Comparison of ENCODE assay signal across 19 cellular contexts in the genomic region with DNA sequence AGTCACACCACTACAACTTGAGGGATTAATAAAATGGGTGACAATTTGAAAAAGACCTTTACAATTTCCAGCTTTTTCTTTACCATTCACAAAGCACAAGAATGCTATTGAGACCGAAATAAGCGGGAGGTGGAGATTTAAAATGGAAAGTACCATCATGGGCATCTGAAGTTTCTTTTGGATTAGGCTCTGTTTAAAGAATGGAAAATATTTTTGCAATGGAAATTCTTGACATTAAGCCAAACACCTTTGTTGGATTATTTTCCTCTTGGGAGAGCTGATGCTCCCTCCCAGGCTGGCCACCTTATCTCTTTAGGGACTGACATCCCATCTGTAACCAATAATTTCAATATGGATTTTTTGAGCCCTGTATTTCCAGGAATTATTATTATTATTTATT.
"Had no signal": no experiment of that assay in that cellular context is flagged by ENCODE, and none has a peak within 500 bp of the region (broad histone marks: within the 10 kb centered on the region; RNA-seq: fewer than 3 reads in every experiment).

No MANE protein-coding gene starts in this region.

- H3K4me1 ChIP-seq: pancreas, psoas muscle, upper lobe of left lung had no signal

- H3K36me3 ChIP-seq: neutrophil, pancreas, right atrium auricular region, suprapubic skin, upper lobe of left lung had no signal

- DNase-seq: activated CD4-positive, alpha-beta memory T cell treated with anti-CD3 and anti-CD28 coated beads, Interleukin-2, amount 10 ng/mL, durations not matched to agents 7 days and 5 days; activated CD4-positive, alpha-beta T cell treated with anti-CD3 and anti-CD28 coated beads, Interleukin-2, amount 10 ng/mL, durations not matched to agents 24 days and 14 days; activated effector memory CD4-positive, alpha-beta T cell treated with anti-CD3 and anti-CD28 coated beads, Interleukin-2, amount 50 U/mL, for 16 hours; activated naive CD4-positive, alpha-beta T cell treated with anti-CD3 and anti-CD28 coated beads, Interleukin-2, amount 10 ng/mL, durations not matched to agents 7 days and 5 days; activated naive CD8-positive, alpha-beta T cell treated with anti-CD3 and anti-CD28 coated beads, Interleukin-2, amount 50 U/mL, for 24 hours; activated T-cell treated with anti-CD3 and anti-CD28 coated beads for 4 hours; anterior cingulate cortex; central memory CD4-positive, alpha-beta T cell; left colon; pancreas; psoas muscle; stimulated activated CD4-positive, alpha-beta T cell treated with anti-CD3 and anti-CD28 coated beads, Interleukin-2, amount 100 ng/mL, for 24 hours; stimulated activated naive CD8-positive, alpha-beta T cell treated with anti-CD3 and anti-CD28 coated beads, Interleukin-15, amount 100 ng/mL, for 72 hours; T1000; upper lobe of left lung had no signal

- H3K4me3 ChIP-seq: pancreas, psoas muscle, right atrium auricular region, suprapubic skin, upper lobe of left lung had no signal

- H3K9me3 ChIP-seq: neutrophil, pancreas, psoas muscle, right atrium auricular region, suprapubic skin, upper lobe of left lung had no signal

- ATAC-seq: activated naive CD8-positive, alpha-beta T cell treated with anti-CD3 and anti-CD28 coated beads, Interleukin-2, amount 50 U/mL, for 24 hours; left colon; pancreas; psoas muscle; stimulated activated effector memory CD8-positive, alpha-beta T cell treated with anti-CD3 and anti-CD28 coated beads, Interleukin-12 subunit alpha, Interleukin-12 subunit beta, amount 100 ng/mL, for 72 hours; stimulated activated naive CD8-positive, alpha-beta T cell treated with anti-CD3 and anti-CD28 coated beads, Interleukin-15, amount 100 ng/mL, for 72 hours had no signal

- H3K27me3 ChIP-seq: neutrophil, pancreas, right atrium auricular region, suprapubic skin, upper lobe of left lung had no signal

- H3K27ac ChIP-seq: neutrophil, pancreas, psoas muscle, right atrium auricular region, suprapubic skin, upper lobe of left lung had no signal
